Comparison of ENCODE assay signal across 1 cellular context in the genomic region with DNA sequence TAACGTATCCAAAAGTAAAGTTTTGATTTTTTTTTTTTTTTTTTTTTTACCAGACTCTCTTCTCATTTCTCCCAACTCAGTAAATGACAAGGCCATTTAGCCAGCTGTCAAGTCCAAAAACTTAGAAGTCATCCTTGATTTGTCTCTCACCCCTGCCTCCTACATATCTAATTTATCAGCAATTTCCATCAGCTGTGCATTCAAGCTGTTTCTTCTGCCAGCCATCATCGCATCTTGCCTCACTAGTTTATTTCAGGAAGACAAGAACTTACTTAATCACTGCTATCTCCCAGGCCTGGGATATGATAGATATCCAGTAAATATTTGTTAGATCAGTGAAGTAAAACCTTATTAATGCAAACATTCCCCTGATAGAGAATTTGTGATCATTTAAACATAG.
A peak's percentile ranks its signal among the peaks of the same experiment; 100 is the strongest.
TF ChIP-seq lines count a peak whose summit lies in the region.

No MANE protein-coding gene starts in this region.

TF ChIP-seq in K562, 482 proteins besides CTCF, POLR2A, EP300 and RAD21 (continued from another document and continues in another):
- TF ChIP-seq, protein P1, sequence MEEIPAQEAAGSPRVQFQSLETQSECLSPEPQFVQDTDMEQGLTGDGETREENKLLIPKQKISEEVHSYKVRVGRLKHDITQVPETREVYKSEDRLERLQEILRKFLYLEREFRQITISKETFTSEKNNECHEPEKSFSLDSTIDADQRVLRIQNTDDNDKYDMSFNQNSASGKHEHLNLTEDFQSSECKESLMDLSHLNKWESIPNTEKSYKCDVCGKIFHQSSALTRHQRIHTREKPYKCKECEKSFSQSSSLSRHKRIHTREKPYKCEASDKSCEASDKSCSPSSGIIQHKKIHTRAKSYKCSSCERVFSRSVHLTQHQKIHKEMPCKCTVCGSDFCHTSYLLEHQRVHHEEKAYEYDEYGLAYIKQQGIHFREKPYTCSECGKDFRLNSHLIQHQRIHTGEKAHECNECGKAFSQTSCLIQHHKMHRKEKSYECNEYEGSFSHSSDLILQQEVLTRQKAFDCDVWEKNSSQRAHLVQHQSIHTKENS (CRISPR knock-in tag; IDR thresholded peaks at IDR 0.05) = no peak
- TF ChIP-seq CEBPG (CRISPR knock-in tag; IDR thresholded peaks at IDR 0.05) (no peak), CEBPG (tag; conservative IDR thresholded peaks at IDR 0.05 in 1 of 2, IDR thresholded peaks at IDR 0.05 in 1 of 2) (no peak; a peak in 1 of 4 replicates), RUNX1 (IDR thresholded peaks at IDR 0.05; ENCODE audit: low read depth) (no peak), ZNF316 (IDR thresholded peaks at IDR 0.05) (peak; percentile 76; the same call in 1 of the 2 replicates), NUFIP1 (IDR thresholded peaks at IDR 0.05; ENCODE audit: partially characterized antibody) (no peak), TARDBP (IDR thresholded peaks at IDR 0.05) (no peak), ZNF561 (CRISPR knock-in tag; conservative IDR thresholded peaks at IDR 0.05) (no peak), MTA1 (IDR thresholded peaks at IDR 0.05; ENCODE audit: borderline replicate concordance) (no peak), ZNF41 (CRISPR knock-in tag; conservative IDR thresholded peaks at IDR 0.05) (no peak), ZNF644 (tag; IDR thresholded peaks at IDR 0.05; ENCODE audit: low read depth) (no peak), DACH1 (IDR thresholded peaks at IDR 0.05; ENCODE audit: partially characterized antibody) (peak; percentile 64), MAFG (tag; conservative IDR thresholded peaks at IDR 0.05) (peak; percentile 55), ZNF197 (CRISPR knock-in tag; IDR thresholded peaks at IDR 0.05; ENCODE audit: low read depth) (no peak), RFX1 (IDR thresholded peaks at IDR 0.05) (no peak), XRCC3 (IDR thresholded peaks at IDR 0.05) (no peak), PHTF2 (CRISPR knock-in tag; IDR thresholded peaks at IDR 0.05) (no peak), ZNF140 (CRISPR knock-in tag; IDR thresholded peaks at IDR 0.05) (no peak), HEY1 (CRISPR knock-in tag; IDR thresholded peaks at IDR 0.05; ENCODE audit: borderline replicate concordance) (no peak), ATF7 (IDR thresholded peaks at IDR 0.05) (no peak), BDP1 (IDR thresholded peaks at IDR 0.05; ENCODE audit: insufficient read depth, insufficient read length) (no peak), DNMT1 (IDR thresholded peaks at IDR 0.05) (no peak), RBM34 (IDR thresholded peaks at IDR 0.05; ENCODE audit: borderline replicate concordance, insufficient read depth, low read length) (no peak), PHF21A (IDR thresholded peaks at IDR 0.05; ENCODE audit: borderline replicate concordance, low read depth) (no peak), ILK (tag; IDR thresholded peaks at IDR 0.05; ENCODE audit: borderline replicate concordance, low read depth) (no peak), KHSRP (IDR thresholded peaks at IDR 0.05) (no peak), SOX6 (IDR thresholded peaks at IDR 0.05) (0 out of 2 replicates have a peak, but pooled peaks have one; percentile 23), ZNF232 (CRISPR knock-in tag; IDR thresholded peaks at IDR 0.05) (no peak), GABPB2 (CRISPR knock-in tag; conservative IDR thresholded peaks at IDR 0.05) (no peak), ZNF134 (CRISPR knock-in tag; conservative IDR thresholded peaks at IDR 0.05) (no peak), CBX2 (IDR thresholded peaks at IDR 0.05; ENCODE audit: insufficient read depth, low read length, poor library complexity, severe bottlenecking) (no peak), SRSF9 (IDR thresholded peaks at IDR 0.05; ENCODE audit: borderline replicate concordance, low read depth, low read length) (no peak), ETV1 (tag; conservative IDR thresholded peaks at IDR 0.05; ENCODE audit: low read depth) (no peak), ZSCAN29 (IDR thresholded peaks at IDR 0.05) (no peak), SRSF7 (optimal IDR thresholded peaks at IDR 0.05; ENCODE audit: low read depth, low read length) (no peak), SMAD4 (CRISPR knock-in tag; conservative IDR thresholded peaks at IDR 0.05) (no peak), DPF2 (IDR thresholded peaks at IDR 0.05) (peak; percentile 50; the same call in 1 of the 2 replicates)
- TF ChIP-seq, protein P2, sequence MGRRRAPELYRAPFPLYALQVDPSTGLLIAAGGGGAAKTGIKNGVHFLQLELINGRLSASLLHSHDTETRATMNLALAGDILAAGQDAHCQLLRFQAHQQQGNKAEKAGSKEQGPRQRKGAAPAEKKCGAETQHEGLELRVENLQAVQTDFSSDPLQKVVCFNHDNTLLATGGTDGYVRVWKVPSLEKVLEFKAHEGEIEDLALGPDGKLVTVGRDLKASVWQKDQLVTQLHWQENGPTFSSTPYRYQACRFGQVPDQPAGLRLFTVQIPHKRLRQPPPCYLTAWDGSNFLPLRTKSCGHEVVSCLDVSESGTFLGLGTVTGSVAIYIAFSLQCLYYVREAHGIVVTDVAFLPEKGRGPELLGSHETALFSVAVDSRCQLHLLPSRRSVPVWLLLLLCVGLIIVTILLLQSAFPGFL (CRISPR knock-in tag; IDR thresholded peaks at IDR 0.05) = no peak
- TF ChIP-seq, protein P3, sequence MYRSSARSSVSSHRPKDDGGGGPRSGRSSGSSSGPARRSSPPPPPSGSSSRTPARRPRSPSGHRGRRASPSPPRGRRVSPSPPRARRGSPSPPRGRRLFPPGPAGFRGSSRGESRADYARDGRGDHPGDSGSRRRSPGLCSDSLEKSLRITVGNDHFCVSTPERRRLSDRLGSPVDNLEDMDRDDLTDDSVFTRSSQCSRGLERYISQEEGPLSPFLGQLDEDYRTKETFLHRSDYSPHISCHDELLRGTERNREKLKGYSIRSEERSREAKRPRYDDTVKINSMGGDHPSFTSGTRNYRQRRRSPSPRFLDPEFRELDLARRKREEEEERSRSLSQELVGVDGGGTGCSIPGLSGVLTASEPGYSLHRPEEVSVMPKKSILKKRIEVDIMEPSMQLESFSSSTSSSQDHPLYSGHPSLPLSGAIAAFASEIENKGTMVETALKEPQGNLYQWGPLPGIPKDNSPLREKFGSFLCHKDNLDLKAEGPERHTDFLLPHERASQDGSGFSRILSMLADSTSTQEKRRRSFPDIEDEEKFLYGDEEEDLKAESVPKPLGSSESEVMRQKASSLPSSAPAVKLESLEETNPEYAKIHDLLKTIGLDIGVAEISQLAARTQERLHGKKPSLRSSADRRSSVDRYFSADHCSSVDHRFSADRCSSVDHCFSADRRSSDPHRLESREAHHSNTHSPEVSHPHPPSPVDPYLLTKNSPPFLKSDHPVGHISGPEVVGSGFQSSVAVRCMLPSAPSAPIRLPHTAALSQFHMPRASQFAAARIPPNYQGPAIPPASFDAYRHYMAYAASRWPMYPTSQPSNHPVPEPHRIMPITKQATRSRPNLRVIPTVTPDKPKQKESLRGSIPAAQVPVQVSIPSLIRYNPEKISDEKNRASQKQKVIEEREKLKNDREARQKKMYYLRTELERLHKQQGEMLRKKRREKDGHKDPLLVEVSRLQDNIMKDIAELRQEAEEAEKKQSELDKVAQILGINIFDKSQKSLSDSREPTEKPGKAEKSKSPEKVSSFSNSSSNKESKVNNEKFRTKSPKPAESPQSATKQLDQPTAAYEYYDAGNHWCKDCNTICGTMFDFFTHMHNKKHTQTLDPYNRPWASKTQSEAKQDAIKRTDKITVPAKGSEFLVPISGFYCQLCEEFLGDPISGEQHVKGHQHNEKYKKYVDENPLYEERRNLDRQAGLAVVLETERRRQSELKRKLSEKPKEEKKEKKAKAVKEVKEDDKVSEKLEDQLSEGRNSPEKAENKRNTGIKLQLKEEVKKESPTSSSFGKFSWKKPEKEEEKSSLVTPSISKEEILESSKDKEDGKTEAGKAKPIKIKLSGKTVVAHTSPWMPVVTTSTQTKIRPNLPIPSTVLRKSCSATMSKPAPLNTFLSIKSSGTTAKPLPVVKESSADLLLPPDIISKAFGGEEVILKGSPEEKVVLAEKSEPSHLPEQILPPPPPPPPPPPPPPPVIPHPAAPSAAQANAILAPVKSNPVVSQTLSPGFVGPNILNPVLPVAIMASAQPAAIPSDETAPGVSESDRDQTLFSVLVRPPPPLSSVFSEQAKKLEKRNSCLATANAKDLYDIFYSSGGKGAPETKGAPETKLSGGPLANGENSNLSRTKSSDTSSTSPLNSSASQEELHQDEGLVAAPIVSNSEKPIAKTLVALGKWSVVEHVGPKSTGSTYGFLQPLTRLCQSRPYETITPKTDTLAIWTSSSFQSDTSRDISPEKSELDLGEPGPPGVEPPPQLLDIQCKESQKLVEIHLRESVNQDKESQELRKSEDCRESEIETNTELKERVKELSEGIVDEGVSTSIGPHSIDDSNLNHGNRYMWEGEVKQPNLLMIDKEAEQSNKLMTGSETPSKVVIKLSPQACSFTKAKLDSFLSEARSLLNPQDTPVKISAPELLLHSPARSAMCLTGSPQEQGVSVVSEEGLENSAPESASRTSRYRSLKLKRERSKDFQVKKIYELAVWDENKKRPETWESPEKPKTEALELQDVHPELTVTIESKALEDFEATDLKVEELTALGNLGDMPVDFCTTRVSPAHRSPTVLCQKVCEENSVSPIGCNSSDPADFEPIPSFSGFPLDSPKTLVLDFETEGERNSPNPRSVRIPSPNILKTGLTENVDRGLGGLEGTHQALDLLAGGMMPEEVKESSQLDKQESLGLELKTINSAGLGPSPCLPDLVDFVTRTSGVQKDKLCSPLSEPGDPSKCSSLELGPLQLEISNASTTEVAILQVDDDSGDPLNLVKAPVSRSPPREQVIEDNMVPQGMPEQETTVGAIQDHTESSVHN (IDR thresholded peaks at IDR 0.05; ENCODE audit: borderline replicate concordance in 1 of 2, low read depth in 1 of 2) = peak in 1 of 2 experiments; percentile 59; a peak in 1 of 4 replicates
- TF ChIP-seq, protein P4, sequence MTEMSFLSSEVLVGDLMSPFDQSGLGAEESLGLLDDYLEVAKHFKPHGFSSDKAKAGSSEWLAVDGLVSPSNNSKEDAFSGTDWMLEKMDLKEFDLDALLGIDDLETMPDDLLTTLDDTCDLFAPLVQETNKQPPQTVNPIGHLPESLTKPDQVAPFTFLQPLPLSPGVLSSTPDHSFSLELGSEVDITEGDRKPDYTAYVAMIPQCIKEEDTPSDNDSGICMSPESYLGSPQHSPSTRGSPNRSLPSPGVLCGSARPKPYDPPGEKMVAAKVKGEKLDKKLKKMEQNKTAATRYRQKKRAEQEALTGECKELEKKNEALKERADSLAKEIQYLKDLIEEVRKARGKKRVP (CRISPR knock-in tag; IDR thresholded peaks at IDR 0.05) = no peak
- TF ChIP-seq, protein P5, sequence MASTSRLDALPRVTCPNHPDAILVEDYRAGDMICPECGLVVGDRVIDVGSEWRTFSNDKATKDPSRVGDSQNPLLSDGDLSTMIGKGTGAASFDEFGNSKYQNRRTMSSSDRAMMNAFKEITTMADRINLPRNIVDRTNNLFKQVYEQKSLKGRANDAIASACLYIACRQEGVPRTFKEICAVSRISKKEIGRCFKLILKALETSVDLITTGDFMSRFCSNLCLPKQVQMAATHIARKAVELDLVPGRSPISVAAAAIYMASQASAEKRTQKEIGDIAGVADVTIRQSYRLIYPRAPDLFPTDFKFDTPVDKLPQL (IDR thresholded peaks at IDR 0.05; ENCODE audit: extremely low read depth, insufficient read length) = no peak
- TF ChIP-seq, protein P6, sequence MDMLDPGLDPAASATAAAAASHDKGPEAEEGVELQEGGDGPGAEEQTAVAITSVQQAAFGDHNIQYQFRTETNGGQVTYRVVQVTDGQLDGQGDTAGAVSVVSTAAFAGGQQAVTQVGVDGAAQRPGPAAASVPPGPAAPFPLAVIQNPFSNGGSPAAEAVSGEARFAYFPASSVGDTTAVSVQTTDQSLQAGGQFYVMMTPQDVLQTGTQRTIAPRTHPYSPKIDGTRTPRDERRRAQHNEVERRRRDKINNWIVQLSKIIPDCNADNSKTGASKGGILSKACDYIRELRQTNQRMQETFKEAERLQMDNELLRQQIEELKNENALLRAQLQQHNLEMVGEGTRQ (CRISPR knock-in tag; IDR thresholded peaks at IDR 0.05) = no peak
- TF ChIP-seq, protein P7, sequence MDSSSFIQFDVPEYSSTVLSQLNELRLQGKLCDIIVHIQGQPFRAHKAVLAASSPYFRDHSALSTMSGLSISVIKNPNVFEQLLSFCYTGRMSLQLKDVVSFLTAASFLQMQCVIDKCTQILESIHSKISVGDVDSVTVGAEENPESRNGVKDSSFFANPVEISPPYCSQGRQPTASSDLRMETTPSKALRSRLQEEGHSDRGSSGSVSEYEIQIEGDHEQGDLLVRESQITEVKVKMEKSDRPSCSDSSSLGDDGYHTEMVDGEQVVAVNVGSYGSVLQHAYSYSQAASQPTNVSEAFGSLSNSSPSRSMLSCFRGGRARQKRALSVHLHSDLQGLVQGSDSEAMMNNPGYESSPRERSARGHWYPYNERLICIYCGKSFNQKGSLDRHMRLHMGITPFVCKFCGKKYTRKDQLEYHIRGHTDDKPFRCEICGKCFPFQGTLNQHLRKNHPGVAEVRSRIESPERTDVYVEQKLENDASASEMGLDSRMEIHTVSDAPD (CRISPR knock-in tag; IDR thresholded peaks at IDR 0.05) = no peak
- TF ChIP-seq, protein P8, sequence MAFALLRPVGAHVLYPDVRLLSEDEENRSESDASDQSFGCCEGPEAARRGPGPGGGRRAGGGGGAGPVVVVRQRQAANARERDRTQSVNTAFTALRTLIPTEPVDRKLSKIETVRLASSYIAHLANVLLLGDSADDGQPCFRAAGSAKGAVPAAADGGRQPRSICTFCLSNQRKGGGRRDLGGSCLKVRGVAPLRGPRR (CRISPR knock-in tag; IDR thresholded peaks at IDR 0.05) = no peak
- TF ChIP-seq, protein P9, sequence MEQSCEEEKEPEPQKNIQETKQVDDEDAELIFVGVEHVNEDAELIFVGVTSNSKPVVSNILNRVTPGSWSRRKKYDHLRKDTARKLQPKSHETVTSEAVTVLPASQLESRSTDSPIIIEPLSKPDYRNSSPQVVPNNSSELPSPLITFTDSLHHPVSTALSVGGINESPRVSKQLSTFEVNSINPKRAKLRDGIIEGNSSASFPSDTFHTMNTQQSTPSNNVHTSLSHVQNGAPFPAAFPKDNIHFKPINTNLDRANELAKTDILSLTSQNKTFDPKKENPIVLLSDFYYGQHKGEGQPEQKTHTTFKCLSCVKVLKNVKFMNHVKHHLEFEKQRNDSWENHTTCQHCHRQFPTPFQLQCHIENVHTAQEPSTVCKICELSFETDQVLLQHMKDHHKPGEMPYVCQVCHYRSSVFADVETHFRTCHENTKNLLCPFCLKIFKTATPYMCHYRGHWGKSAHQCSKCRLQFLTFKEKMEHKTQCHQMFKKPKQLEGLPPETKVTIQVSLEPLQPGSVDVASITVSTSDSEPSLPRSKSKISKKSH (CRISPR knock-in tag; IDR thresholded peaks at IDR 0.05) = no peak
